18 cellular contexts compared by ENCODE assay signal in the genomic region with DNA sequence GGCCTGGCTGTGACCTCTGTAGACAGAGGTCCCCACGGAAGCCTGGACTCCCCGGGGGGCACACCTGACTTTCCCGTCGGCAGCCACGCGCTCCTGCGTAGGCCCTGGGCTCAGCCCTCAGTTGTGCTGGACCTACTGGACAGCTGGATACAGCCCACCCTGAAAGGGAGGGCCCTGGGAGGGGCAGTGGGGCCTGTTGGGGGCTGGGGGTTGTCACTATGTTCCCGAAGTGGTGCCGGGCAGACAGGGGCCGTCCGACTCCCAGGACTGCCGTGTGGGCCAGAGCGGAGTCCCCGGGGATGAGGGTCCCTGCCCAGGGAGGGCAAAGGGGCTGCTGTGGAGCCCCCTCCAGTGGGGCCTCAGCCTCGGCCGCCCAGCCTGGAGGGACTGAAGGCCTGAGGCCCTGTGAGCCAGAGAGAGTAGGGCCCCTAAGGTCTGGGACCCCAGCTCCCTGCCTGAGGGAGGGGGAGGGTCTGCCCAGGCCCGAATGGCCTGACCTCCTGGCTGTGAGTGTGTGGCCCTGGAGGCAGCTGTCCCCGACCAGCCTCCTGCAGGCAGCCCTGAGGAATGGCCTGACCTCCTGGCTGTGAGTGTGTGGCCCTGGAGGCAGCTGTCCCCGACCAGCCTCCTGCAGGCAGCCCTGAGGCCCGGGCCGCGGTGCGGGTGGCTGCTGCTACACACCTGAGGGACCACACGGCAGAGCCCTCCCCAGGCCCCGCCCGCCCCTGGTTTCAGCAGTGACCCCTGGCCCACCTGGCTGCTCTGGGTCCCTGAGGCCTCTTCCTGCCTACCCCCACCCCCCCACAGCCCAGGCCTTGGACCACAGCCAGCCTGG. TPM values are rescaled to one million over a fixed set of nuclear protein-coding genes. Genes with fewer than 3 reads are reported as not detected.
DNase-seq lines count a peak whose midpoint lies in the region; ATAC-seq, FAIRE-seq and TF ChIP-seq lines count a peak whose summit lies in the region.
"Had no signal": no experiment of that assay in that cellular context is flagged by ENCODE, and none has a peak within 500 bp of the region (broad histone marks: within the 10 kb centered on the region; RNA-seq: fewer than 3 reads in every experiment).

No MANE protein-coding gene starts in this region.

- TF ChIP-seq POLR2A in K562 (conservative IDR thresholded peaks at IDR 0.05) (no peak), thyroid gland (IDR thresholded peaks at IDR 0.05) (no peak)

- no peak for TF ChIP-seq EP300 in K562 (IDR thresholded peaks at IDR 0.05; ENCODE audit: low read length)

- H3K36me3 ChIP-seq in Panc1 (ENCODE audit: control insufficient read depth, insufficient read depth, low read length) (no peaks in the 10 kb centered on the region), K562 (ENCODE audit: control insufficient read depth, insufficient read depth, low read length) (no peaks in the 10 kb centered on the region), thyroid gland (no peaks in the 10 kb centered on the region)

- peak; percentile 29 for FAIRE-seq in K562 (lab: Jason Lieb, UNC)
- FAIRE-seq: A549, GM12892, GM19239 had no signal

- no peak overlapping the region for H2AFZ ChIP-seq in K562 (ENCODE audit: low read depth, low read length)

- peak; percentile 18; the same call in 1 of the 2 replicates for ATAC-seq in Panc1
- no peak for ATAC-seq in K562
- ATAC-seq: CD8-positive, alpha-beta T cell had no signal

- no peak overlapping the region for H3K4me3 Mint-ChIP-seq in type B pancreatic cell
- H3K4me3 Mint-ChIP-seq: CD14-positive monocyte; CD8-positive, alpha-beta T cell had no signal

- peak overlapping the region; percentile 51; the same call in 1 of the 2 replicates for H3K27ac ChIP-seq in Panc1 (ENCODE audit: low read length)
- no peak overlapping the region for H3K27ac ChIP-seq in K562 (ENCODE audit: extremely low read depth, low read depth, low read length)
- H3K27ac ChIP-seq in thyroid gland, result peak overlapping the region in 2 of 3 donors; percentile 86 to 99
- H3K27ac ChIP-seq in caudate nucleus (ENCODE audit: low read depth, low read length), result no peak overlapping the region
- H3K27ac ChIP-seq: HL-60 had no signal

- no peaks in the 10 kb centered on the region for H3K9me1 ChIP-seq in K562 (ENCODE audit: control insufficient read depth, insufficient read depth, low read length)

- H3K36me3 Mint-ChIP-seq in type B pancreatic cell, result no peaks in the 10 kb centered on the region
- H3K36me3 Mint-ChIP-seq: CD14-positive monocyte; CD8-positive, alpha-beta T cell had no signal

- H3K4me1 ChIP-seq in Panc1 (ENCODE audit: control insufficient read depth, insufficient read depth, low read length) (peaks cover 54% of the 10 kb centered on the region), K562 (replicated peaks in 1 of 2; ENCODE audit: control insufficient read depth in 2 of 2, insufficient read depth in 2 of 2, low read length in 2 of 2) (peaks cover 31 to 87% of the 10 kb centered on the region in 2 experiments), thyroid gland (peaks cover 69 to 93% of the 10 kb centered on the region in 2 donors)

- no peaks in the 10 kb centered on the region for H3K9me3 Mint-ChIP-seq in type B pancreatic cell
- H3K9me3 Mint-ChIP-seq: CD14-positive monocyte; CD8-positive, alpha-beta T cell had no signal

- no peak for DNase-seq in Panc1 (ENCODE audit: low read depth, low spot score)
- no peak for DNase-seq in K562 (ENCODE audit: extremely low read depth in 1 of 4, low spot score in 3 of 4)
- DNase-seq in myocyte (ENCODE audit: low read depth), result peak; percentile 30
- no peak for DNase-seq in thyroid gland
- DNase-seq in type B pancreatic cell (ENCODE audit: extremely low spot score, unreplicated experiment), result no peak
- no peak for DNase-seq in caudate nucleus (lab: John Stamatoyannopoulos, UW)
- DNase-seq in NCI-H128 (lab: John Stamatoyannopoulos, UW; ENCODE audit: unreplicated experiment), result no peak
- DNase-seq: Caco-2; CD8-positive, alpha-beta T cell; DND-41; GDM1; H7 had no signal

- no peak overlapping the region for H3K27ac Mint-ChIP-seq in type B pancreatic cell
- H3K27ac Mint-ChIP-seq: CD14-positive monocyte; CD8-positive, alpha-beta T cell had no signal

- H3K27me3 ChIP-seq in Panc1 (ENCODE audit: control insufficient read depth, insufficient read depth, low read length) (no peaks in the 10 kb centered on the region), K562 (ENCODE audit: control insufficient read depth in 2 of 2, insufficient read depth in 2 of 2, low read length in 2 of 2) (0 out of 5 replicates have a peak, but pooled peaks cover 0 to 6% of the 10 kb centered on the region in 2 experiments), thyroid gland (no peaks in the 10 kb centered on the region)

- peak overlapping the region in 1 of 2 experiments; percentile 56; a peak in 2 of 4 replicates for H3K9ac ChIP-seq in K562 (ENCODE audit: insufficient read depth in 1 of 2, low read depth in 2 of 2, low read length in 2 of 2)

- POLR2A ChIA-PET in Panc1 (lab: Charles Lee) (no interaction called here), K562 (lab: Yijun Ruan, JAX) (interaction anchor here (0.6 to 1.4 kb wide), 7 partner anchors 10 to 699 kb away, joined by 3 to 6 read pairs (median 3); no protein-coding TSS in a partner anchor)

- TF ChIP-seq RAD21 in K562 (CRISPR knock-in tag; conservative IDR thresholded peaks at IDR 0.05 in 1 of 2, IDR thresholded peaks at IDR 0.05 in 1 of 2), result no peak

- peaks cover 10% of the 10 kb centered on the region for H3K4me1 Mint-ChIP-seq in type B pancreatic cell (ENCODE audit: unreplicated experiment)
- H3K4me1 Mint-ChIP-seq: CD14-positive monocyte had no signal

- no peak overlapping the region for H3K4me2 ChIP-seq in K562 (ENCODE audit: insufficient read depth, low read length)
- H3K4me2 ChIP-seq: A549 had no signal

- in situ Hi-C loops in Panc1 (cut with HindIII; ENCODE audit: low pct_unique_long_range_greater_than_20kb, low sequenced_read_pairs), result no loop called here
- in situ Hi-C loops in K562 (cut with MboI), result no loop called here

- TF ChIP-seq CTCF in Panc1 (IDR thresholded peaks at IDR 0.05) (no peak), K562 (IDR thresholded peaks at IDR 0.05 in 2 of 3, conservative IDR thresholded peaks at IDR 0.05 in 1 of 3; ENCODE audit: insufficient read depth in 2 of 3, low read depth in 1 of 3, low read length in 3 of 3) (no peak), thyroid gland (IDR thresholded peaks at IDR 0.05) (no peak), type B pancreatic cell (conservative IDR thresholded peaks at IDR 0.05) (no peak)

- no peak overlapping the region for H3K4me3 ChIP-seq in Panc1 (ENCODE audit: low read depth in 2 of 2, low read length in 2 of 2)
- no peak overlapping the region for H3K4me3 ChIP-seq in K562
- no peak overlapping the region for H3K4me3 ChIP-seq in thyroid gland (replicated peaks in 1 of 3)
- H3K4me3 ChIP-seq: A549 had no signal

- intact Hi-C loops in Panc1 (cut with micrococcal nuclease; ENCODE audit: unreplicated experiment), result no loop called here
- intact Hi-C loops in K562 (cut with micrococcal nuclease), result no loop called here
- intact Hi-C loops in thyroid gland (cut with DNase I), result no loop called here

- H3K79me2 ChIP-seq in K562 (ENCODE audit: control insufficient read depth, insufficient read depth, low read length), result no peaks in the 10 kb centered on the region

- no peaks in the 10 kb centered on the region for H4K20me1 ChIP-seq in K562 (replicated peaks; ENCODE audit: control insufficient read depth, insufficient read depth, low read length)

- CTCF ChIA-PET in Panc1 (lab: Charles Lee), result interaction anchor here (0.6 kb wide), 2 partner anchors 21 to 233 kb away, joined by 3 to 7 read pairs; no protein-coding TSS in a partner anchor
- CTCF ChIA-PET in K562 (lab: Yijun Ruan, JAX; ENCODE audit: low intra/inter-chr PET ratio), result no interaction called here

- H3K27me3 Mint-ChIP-seq in type B pancreatic cell, result no peaks in the 10 kb centered on the region

- H3K9me3 ChIP-seq in Panc1 (ENCODE audit: control insufficient read depth, insufficient read depth, low read depth, low read length), result no peaks in the 10 kb centered on the region
- no peaks in the 10 kb centered on the region for H3K9me3 ChIP-seq in K562 (replicated peaks; ENCODE audit: control insufficient read depth, insufficient read depth, low read depth, low read length)
- H3K9me3 ChIP-seq in thyroid gland, result no peaks in the 10 kb centered on the region
- H3K9me3 ChIP-seq: A549, Caco-2 had no signal

- WGBS in K562 (ENCODE audit: insufficient coverage, low coverage, missing lambda C conversion rate), result 64% methylated on average over 19 of the region's 26 CpGs
- 91 to 93% methylated on average over 6 to 9 of the region's 26 CpGs for WGBS in thyroid gland, 2 donors

- no TSS peak for BruUV-seq in Panc1 (replicated peaks; lab: Mats Ljungman, UMichigan)
- no TSS peak for BruUV-seq in K562 (replicated peaks; lab: Mats Ljungman, UMichigan)

RNA-seq across cellular contexts. Expression of a gene that starts 25.8 kb away (rescaled TPM):
- total RNA-seq in Panc1 (2021; ENCODE audit: unreplicated experiment) (43.1 TPM), K562 (2014; rRNA removed) (21.6 and 30.7 TPM in 2 replicates), K562 (2014; rRNA removed; fragmentation: Illumina TruSeq; extraction: Trizol) (5.3 and 7.1 TPM in 2 replicates), K562 (2015; rRNA removed; fragmentation: Illumina TruSeq; extraction: Trizol) (10.4 and 11.4 TPM in 2 replicates), K562 (2021) (45.6 and 49.9 TPM in 2 replicates), myocyte (20.5 and 22.5 TPM in 2 replicates), thyroid gland (10 to 100 TPM; 59.0 to 93.9 (median 77.2) TPM), type B pancreatic cell (ENCODE audit: low replicate concordance) (20.5 and 30.9 TPM in 2 replicates)
- 57.6 TPM for polyA plus RNA-seq in Panc1 (2012; ENCODE audit: insufficient read length)
- total RNA-seq in K562 (2011; cell fraction: chromatin; rRNA removed; ENCODE audit: low replicate concordance), result 24.3 and 107 TPM in 2 replicates
- total RNA-seq in K562 (2011; cell fraction: nucleolus; rRNA removed), result 71.6 and 76.2 TPM in 2 replicates
- total RNA-seq in K562 (2011; cell fraction: nucleoplasm; rRNA removed), result 78.9 and 124 TPM in 2 replicates
- polyA plus RNA-seq in K562 (2011; rRNA removed) (14.6 and 18.3 TPM in 2 replicates), K562 (2014; fragmentation: Illumina TruSeq; extraction: Trizol) (17.1 and 25.2 TPM in 2 replicates), K562 (2014; fragmentation: Nextera tagmentation; extraction: Ambion mirVana) (under 1 TPM; 0.34 to 0.53 TPM), K562 (2014; rRNA removed) (15.1 and 15.6 TPM in 2 replicates)
- polyA plus RNA-seq in K562 (2011; cell fraction: cytosol; rRNA removed), result 39.0 and 72.2 TPM in 2 replicates
- 55.9 and 72.5 TPM in 2 replicates for polyA plus RNA-seq in K562 (2011; cell fraction: nucleus; rRNA removed)
- polyA plus RNA-seq in K562 (2012), result 28.5 and 35.1 TPM in 2 replicates
- polyA minus RNA-seq in K562 (2011; rRNA and poly(A)+ RNA removed), result 73.8 and 144 TPM in 2 replicates
- polyA minus RNA-seq in K562 (2011; cell fraction: cytosol; rRNA and poly(A)+ RNA removed), result 42.8 and 52.2 TPM in 2 replicates
- polyA minus RNA-seq in K562 (2011; cell fraction: nucleus; rRNA and poly(A)+ RNA removed), result 20.8 and 21.0 TPM in 2 replicates
- polyA plus RNA-seq in myocyte (2012), result 25.0 TPM

RNA-seq across cellular contexts. Expression of a gene that starts 44.0 kb away (rescaled TPM):
- total RNA-seq in Panc1 (2021; ENCODE audit: unreplicated experiment) (1.8 TPM), K562 (2014; rRNA removed) (1.6 TPM in 2 replicates), K562 (2014; rRNA removed; fragmentation: Illumina TruSeq; extraction: Trizol) (0.40 and 0.96 TPM in 2 replicates), K562 (2015; rRNA removed; fragmentation: Illumina TruSeq; extraction: Trizol) (1.8 and 2.2 TPM in 2 replicates), K562 (2021) (3.1 and 4.2 TPM in 2 replicates), myocyte (0.24 TPM in 1 of 2 replicates, not detected in the other), thyroid gland (under 1 TPM; 0.15 to 0.33 (median 0.24) TPM), type B pancreatic cell (ENCODE audit: low replicate concordance) (2.8 and 3.8 TPM in 2 replicates)
- polyA plus RNA-seq in Panc1 (2012; ENCODE audit: insufficient read length), result 3.2 TPM
- total RNA-seq in K562 (2011; cell fraction: chromatin; rRNA removed; ENCODE audit: low replicate concordance), result 5.5 and 11.7 TPM in 2 replicates
- 8.4 and 9.3 TPM in 2 replicates for total RNA-seq in K562 (2011; cell fraction: nucleolus; rRNA removed)
- total RNA-seq in K562 (2011; cell fraction: nucleoplasm; rRNA removed), result 4.1 and 4.2 TPM in 2 replicates
- polyA plus RNA-seq in K562 (2011; rRNA removed) (0.95 and 2.0 TPM in 2 replicates), K562 (2014; fragmentation: Illumina TruSeq; extraction: Trizol) (0.56 and 0.69 TPM in 2 replicates), K562 (2014; fragmentation: Nextera tagmentation; extraction: Ambion mirVana) (under 1 TPM; 0.11 to 0.24 TPM), K562 (2014; rRNA removed) (1.4 and 2.1 TPM in 2 replicates)
- 1.0 and 2.7 TPM in 2 replicates for polyA plus RNA-seq in K562 (2011; cell fraction: cytosol; rRNA removed)
- 9.1 and 12.1 TPM in 2 replicates for polyA plus RNA-seq in K562 (2011; cell fraction: nucleus; rRNA removed)
- 4.4 and 8.2 TPM in 2 replicates for polyA plus RNA-seq in K562 (2012)
- polyA minus RNA-seq in K562 (2011; rRNA and poly(A)+ RNA removed), result 0.51 and 0.74 TPM in 2 replicates
- 1.7 TPM in 2 replicates for polyA minus RNA-seq in K562 (2011; cell fraction: cytosol; rRNA and poly(A)+ RNA removed)
- polyA minus RNA-seq in K562 (2011; cell fraction: nucleus; rRNA and poly(A)+ RNA removed), result 3.9 and 6.3 TPM in 2 replicates
- polyA plus RNA-seq in myocyte (2012), result 2.7 TPM
- polyA plus RNA-seq: BJ had no signal

RNA-seq across cellular contexts. Expression of a gene that starts 50.3 kb away (rescaled TPM):
- 30.6 TPM for total RNA-seq in Panc1 (2021; ENCODE audit: unreplicated experiment)
- polyA plus RNA-seq in Panc1 (2012; ENCODE audit: insufficient read length), result 28.5 TPM
- total RNA-seq in K562 (2011; cell fraction: chromatin; rRNA removed; ENCODE audit: low replicate concordance), result 7.8 and 35.6 TPM in 2 replicates
- total RNA-seq in K562 (2011; cell fraction: nucleolus; rRNA removed), result 35.8 and 36.4 TPM in 2 replicates
- total RNA-seq in K562 (2011; cell fraction: nucleoplasm; rRNA removed), result 12.5 and 18.8 TPM in 2 replicates
- total RNA-seq in K562 (2014; rRNA removed), result 9.9 and 10.1 TPM in 2 replicates
- 0.26 and 0.69 TPM in 2 replicates for total RNA-seq in K562 (2014; rRNA removed; fragmentation: Illumina TruSeq; extraction: Trizol)
- total RNA-seq in K562 (2015; rRNA removed; fragmentation: Illumina TruSeq; extraction: Trizol), result 3.1 and 4.8 TPM in 2 replicates
- 13.6 and 16.1 TPM in 2 replicates for total RNA-seq in K562 (2021)
- 1.2 and 2.2 TPM in 2 replicates for polyA plus RNA-seq in K562 (2011; rRNA removed)
- polyA plus RNA-seq in K562 (2011; cell fraction: cytosol; rRNA removed), result 0.90 and 2.8 TPM in 2 replicates
- 34.5 and 72.8 TPM in 2 replicates for polyA plus RNA-seq in K562 (2011; cell fraction: nucleus; rRNA removed)
- polyA plus RNA-seq in K562 (2012), result 9.8 and 26.2 TPM in 2 replicates
- polyA plus RNA-seq in K562 (2014; fragmentation: Illumina TruSeq; extraction: Trizol), result 0.30 and 1.2 TPM in 2 replicates
- under 1 TPM; 0.04 to 0.13 TPM for polyA plus RNA-seq in K562 (2014; fragmentation: Nextera tagmentation; extraction: Ambion mirVana)
- polyA plus RNA-seq in K562 (2014; rRNA removed), result 11.2 and 14.1 TPM in 2 replicates
- 0.36 and 0.70 TPM in 2 replicates for polyA minus RNA-seq in K562 (2011; rRNA and poly(A)+ RNA removed)
- polyA minus RNA-seq in K562 (2011; cell fraction: cytosol; rRNA and poly(A)+ RNA removed), result 7.3 and 13.7 TPM in 2 replicates
- polyA minus RNA-seq in K562 (2011; cell fraction: nucleus; rRNA and poly(A)+ RNA removed), result 10.0 and 12.1 TPM in 2 replicates
- total RNA-seq in myocyte, result 27.6 and 30.9 TPM in 2 replicates
- polyA plus RNA-seq in myocyte (2012), result 29.2 TPM
- total RNA-seq in thyroid gland, result 10 to 100 TPM in 3 of 4 donors, 1 to 10 TPM in 1; 9.7 to 32.3 (median 25.0) TPM
- total RNA-seq in type B pancreatic cell (ENCODE audit: low replicate concordance), result 20.7 and 37.2 TPM in 2 replicates

Comparison
In these comparisons a context has a peak if more than half of its experiments do, and no peak if none do; other contexts are left out.
1. H3K27ac ChIP-seq: peak in Panc1 (single experiment) and thyroid gland (2 of 3); none in K562 (single experiment) and caudate nucleus (single experiment).